In the genomic region with DNA sequence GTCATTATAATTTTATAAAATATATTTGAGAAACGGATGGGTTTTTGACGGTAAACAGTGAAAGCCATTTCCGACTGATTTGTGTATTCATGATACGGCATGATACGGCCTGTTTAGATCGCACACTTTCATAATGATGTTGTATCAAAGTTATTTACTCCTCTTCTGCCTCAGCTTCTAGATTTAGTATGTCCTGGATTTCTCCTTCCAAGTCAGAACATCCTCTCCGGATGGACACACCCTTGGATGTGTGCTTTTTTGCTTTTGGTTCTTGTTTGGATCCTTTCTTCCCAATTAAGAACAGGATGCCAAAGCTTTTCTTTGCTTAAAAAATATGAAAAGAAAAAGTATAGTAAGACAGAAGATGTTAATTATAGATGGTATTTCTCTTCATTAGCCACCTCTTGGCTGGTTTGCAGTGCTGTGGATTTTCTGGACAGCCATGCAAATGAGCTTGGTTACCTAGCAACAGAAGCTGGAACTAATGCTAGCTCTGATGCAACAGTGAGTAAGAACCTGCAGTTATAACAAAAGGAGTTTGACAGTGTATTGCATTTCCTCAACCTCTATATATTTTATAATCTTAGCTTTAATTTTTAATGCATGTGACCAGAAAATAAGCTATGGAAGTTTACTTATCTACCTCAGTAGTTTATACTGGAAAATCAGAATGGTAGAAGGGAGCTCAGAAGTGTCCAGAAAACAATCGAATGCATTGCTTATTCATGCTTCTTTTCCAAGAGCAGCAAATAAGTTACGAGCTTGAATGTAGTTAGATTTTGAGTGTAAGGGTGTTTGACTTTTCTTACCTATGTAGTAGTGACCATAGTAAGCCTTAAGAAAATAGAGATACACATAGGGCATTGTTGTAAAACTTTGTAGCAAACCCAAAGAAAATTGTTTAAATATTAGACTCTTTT, we compare ENCODE assay signal across 1 cellular context.
TF ChIP-seq lines count a peak whose summit lies in the region.

No MANE protein-coding gene starts in this region.

TF ChIP-seq in HEK293, 187 proteins besides CTCF, POLR2A, EP300 and RAD21 (continued from another document):
- TF ChIP-seq, protein P1, sequence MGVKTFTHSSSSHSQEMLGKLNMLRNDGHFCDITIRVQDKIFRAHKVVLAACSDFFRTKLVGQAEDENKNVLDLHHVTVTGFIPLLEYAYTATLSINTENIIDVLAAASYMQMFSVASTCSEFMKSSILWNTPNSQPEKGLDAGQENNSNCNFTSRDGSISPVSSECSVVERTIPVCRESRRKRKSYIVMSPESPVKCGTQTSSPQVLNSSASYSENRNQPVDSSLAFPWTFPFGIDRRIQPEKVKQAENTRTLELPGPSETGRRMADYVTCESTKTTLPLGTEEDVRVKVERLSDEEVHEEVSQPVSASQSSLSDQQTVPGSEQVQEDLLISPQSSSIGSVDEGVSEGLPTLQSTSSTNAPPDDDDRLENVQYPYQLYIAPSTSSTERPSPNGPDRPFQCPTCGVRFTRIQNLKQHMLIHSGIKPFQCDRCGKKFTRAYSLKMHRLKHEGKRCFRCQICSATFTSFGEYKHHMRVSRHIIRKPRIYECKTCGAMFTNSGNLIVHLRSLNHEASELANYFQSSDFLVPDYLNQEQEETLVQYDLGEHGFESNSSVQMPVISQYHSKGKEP (tag by site-specific recombination; IDR thresholded peaks at IDR 0.05) = peak; percentile 57
